ENCODE assay signal across 17 cellular contexts in the genomic region with DNA sequence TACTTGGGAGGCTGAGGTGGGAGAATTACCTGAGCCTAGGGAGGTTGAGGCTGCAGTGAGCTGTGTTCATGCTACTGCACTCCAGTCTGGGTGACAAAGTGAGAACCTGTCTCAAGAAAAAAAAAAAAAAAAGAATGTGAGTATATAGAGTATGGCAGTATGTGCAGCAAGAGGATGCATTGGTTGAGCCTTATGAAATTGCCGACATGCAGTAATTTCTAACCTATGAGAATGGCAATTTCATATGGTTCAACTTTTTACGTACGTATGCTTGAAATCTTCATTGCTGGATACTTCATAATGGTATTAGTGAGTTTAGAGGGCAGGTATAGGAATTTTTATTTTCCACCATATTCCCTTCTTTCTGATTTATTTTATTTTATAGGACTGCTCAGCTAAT. TPM values are rescaled to one million over a fixed set of nuclear protein-coding genes. Genes with fewer than 3 reads are reported as not detected.
DNase-seq lines count a peak whose midpoint lies in the region; ATAC-seq and TF ChIP-seq lines count a peak whose summit lies in the region.
"Had no signal": no experiment of that assay in that cellular context is flagged by ENCODE, and none has a peak within 500 bp of the region (broad histone marks: within the 10 kb centered on the region; RNA-seq: fewer than 3 reads in every experiment).

No MANE protein-coding gene starts in this region.

- H3K9me3 ChIP-seq in GM23248 (ENCODE audit: low read depth) (no peaks in the 10 kb centered on the region), PC-9 (ENCODE audit: insufficient read depth, low read depth) (no peaks in the 10 kb centered on the region), mesenchymal stem cell (ENCODE audit: control insufficient read depth, low read length) (no peaks in the 10 kb centered on the region)
- no peaks in the 10 kb centered on the region for H3K9me3 ChIP-seq in CD4-positive, alpha-beta T cell (ENCODE audit: control insufficient read depth, low read length)
- H3K9me3 ChIP-seq: BLaER1 treated with 17β-estradiol and CSF1 and Interleukin-3, amounts not matched to agents 10 nM and 100 nM had no signal

- H3F3A ChIP-seq in GM23248 (ENCODE audit: insufficient read depth) (peaks cover 18% of the 10 kb centered on the region; the same call in 1 of the 2 replicates), PC-9 (ENCODE audit: insufficient read depth, low read depth) (peaks cover 3% of the 10 kb centered on the region; the same call in 1 of the 2 replicates)

- H4K8ac ChIP-seq in mesenchymal stem cell (ENCODE audit: low read length), result no peak overlapping the region

- H3K4ac ChIP-seq in mesenchymal stem cell (ENCODE audit: low read depth in 1 of 2, low read length in 2 of 2), result no peak overlapping the region

- BruUV-seq in PC-9 (replicated peaks; lab: Mats Ljungman, UMichigan), result no TSS peak

- peaks cover 16% of the 10 kb centered on the region for H3K27me3 Mint-ChIP-seq in activated T-cell treated with anti-CD3 and anti-CD28 coated beads, Interleukin-2, amount 50 U/mL, for 72 hours (ENCODE audit: low read depth)
- no peaks in the 10 kb centered on the region for H3K27me3 Mint-ChIP-seq in activated T-cell treated with anti-CD3 and anti-CD28 coated beads, Interleukin-2, amount 50 U/mL, for 24 hours
- H3K27me3 Mint-ChIP-seq in CD4-positive, alpha-beta T cell, result no peaks in the 10 kb centered on the region

- TF ChIP-seq CTCF in PC-9 (conservative IDR thresholded peaks at IDR 0.05), result no peak
- TF ChIP-seq CTCF in CD4-positive, alpha-beta T cell (IDR thresholded peaks at IDR 0.05), result no peak

- peaks cover 2% of the 10 kb centered on the region for H3K79me1 ChIP-seq in mesenchymal stem cell (replicated peaks; ENCODE audit: low read length, poor library complexity, severe bottlenecking)

- 85 to 86% methylated on average over 3 of the region's 3 CpGs for WGBS in GM23248 (ENCODE audit: low coverage in 1 of 2, low lambda C conversion rate in 2 of 2, missing lambda C conversion rate in 2 of 2), 2 experiments
- 94% methylated on average over 1 of the region's 3 CpGs for WGBS in mesenchymal stem cell

- H3K18ac ChIP-seq in mesenchymal stem cell (ENCODE audit: low read depth in 1 of 2, low read length in 2 of 2), result no peak overlapping the region

- no peak overlapping the region for H2BK12ac ChIP-seq in mesenchymal stem cell (ENCODE audit: low read length in 2 of 2)

- peak overlapping the region; percentile 86 for H3K4me2 ChIP-seq in GM23248 (ENCODE audit: unreplicated experiment)
- peak overlapping the region; percentile 9; the same call in 1 of the 2 replicates for H3K4me2 ChIP-seq in PC-9
- no peak overlapping the region for H3K4me2 ChIP-seq in mesenchymal stem cell (ENCODE audit: low read length, poor library complexity, severe bottlenecking)
- H3K4me2 ChIP-seq: BLaER1 treated with 17β-estradiol and CSF1 and Interleukin-3, amounts not matched to agents 10 nM and 100 nM had no signal

- H2AFZ ChIP-seq in GM23248 (peak overlapping the region; percentile 50), PC-9 (no peak overlapping the region), mesenchymal stem cell (ENCODE audit: low read depth, low read length) (no peak overlapping the region)

- no peak overlapping the region for H3K14ac ChIP-seq in mesenchymal stem cell (ENCODE audit: low read length in 2 of 2)

- H3K27ac Mint-ChIP-seq in activated T-cell treated with anti-CD3 and anti-CD28 coated beads, Interleukin-2, amount 50 U/mL, for 72 hours, result peak overlapping the region; percentile 44
- H3K27ac Mint-ChIP-seq in activated T-cell treated with anti-CD3 and anti-CD28 coated beads, Interleukin-2, amount 50 U/mL, for 24 hours, result no peak overlapping the region
- H3K27ac Mint-ChIP-seq in CD4-positive, alpha-beta T cell, result no peak overlapping the region
- H3K27ac Mint-ChIP-seq: CD4-positive, CD25-positive, alpha-beta regulatory T cell; H9 had no signal

- H3K36me3 Mint-ChIP-seq in activated T-cell treated with anti-CD3 and anti-CD28 coated beads, Interleukin-2, amount 50 U/mL, for 72 hours (ENCODE audit: insufficient read depth in 2 of 2), result no peaks in the 10 kb centered on the region
- H3K36me3 Mint-ChIP-seq in activated T-cell treated with anti-CD3 and anti-CD28 coated beads, Interleukin-2, amount 50 U/mL, for 24 hours (ENCODE audit: low read depth), result peaks cover 4% of the 10 kb centered on the region
- peaks cover 6% of the 10 kb centered on the region for H3K36me3 Mint-ChIP-seq in CD4-positive, alpha-beta T cell (ENCODE audit: low read depth)
- H3K36me3 Mint-ChIP-seq: CD4-positive, CD25-positive, alpha-beta regulatory T cell had no signal

- H3K9me3 Mint-ChIP-seq in activated T-cell treated with anti-CD3 and anti-CD28 coated beads, Interleukin-2, amount 50 U/mL, for 72 hours, result no peaks in the 10 kb centered on the region
- no peaks in the 10 kb centered on the region for H3K9me3 Mint-ChIP-seq in activated T-cell treated with anti-CD3 and anti-CD28 coated beads, Interleukin-2, amount 50 U/mL, for 24 hours
- no peaks in the 10 kb centered on the region for H3K9me3 Mint-ChIP-seq in CD4-positive, alpha-beta T cell
- H3K9me3 Mint-ChIP-seq: CD4-positive, CD25-positive, alpha-beta regulatory T cell; H9 had no signal

- H3K27me3 ChIP-seq in GM23248 (replicated peaks; ENCODE audit: insufficient read depth) (no peaks in the 10 kb centered on the region), PC-9 (ENCODE audit: insufficient read depth, low read depth) (no peaks in the 10 kb centered on the region), mesenchymal stem cell (ENCODE audit: control insufficient read depth in 1 of 2, insufficient read depth in 1 of 2, low read length in 2 of 2) (no peaks in the 10 kb centered on the region)
- H3K27me3 ChIP-seq in CD4-positive, alpha-beta T cell (ENCODE audit: control insufficient read depth, insufficient read depth, low read length), result no peaks in the 10 kb centered on the region
- H3K27me3 ChIP-seq: BLaER1 treated with 17β-estradiol and CSF1 and Interleukin-3, amounts not matched to agents 10 nM and 100 nM had no signal

- peak overlapping the region; percentile 90 for H3K27ac ChIP-seq in GM23248
- no peak overlapping the region for H3K27ac ChIP-seq in PC-9
- H3K27ac ChIP-seq in mesenchymal stem cell (ENCODE audit: low read length, poor library complexity, severe bottlenecking), result no peak overlapping the region
- no peak overlapping the region for H3K27ac ChIP-seq in CD4-positive, alpha-beta T cell (ENCODE audit: low read depth, low read length)
- H3K27ac ChIP-seq: BLaER1 treated with 17β-estradiol and CSF1 and Interleukin-3, amounts not matched to agents 10 nM and 100 nM had no signal

- no peak for DNase-seq in activated T-cell treated with anti-CD3 and anti-CD28 coated beads, Interleukin-2, amount 50 U/mL, for 72 hours
- no peak for DNase-seq in activated T-cell treated with anti-CD3 and anti-CD28 coated beads, Interleukin-2, amount 50 U/mL, for 24 hours
- no peak for DNase-seq in GM23248
- DNase-seq in PC-9, result no peak
- no peak for DNase-seq in mesenchymal stem cell
- DNase-seq in hippocampal formation (lab: John Stamatoyannopoulos, UW), result no peak
- DNase-seq in activated CD4-positive, alpha-beta T cell treated with anti-CD3 and anti-CD28 coated beads, Interleukin-2, amount 50 U/mL, for 1 hour, result no peak
- no peak for DNase-seq in CD4-positive, alpha-beta T cell
- DNase-seq: 8988T; ACHN; Calu3; CD4-positive, CD25-positive, alpha-beta regulatory T cell; DMS 273 treated with DMSO at 0.1 percent for 48 hours; GOT3; H9 had no signal

- no peak for ATAC-seq in activated T-cell treated with anti-CD3 and anti-CD28 coated beads, Interleukin-2, amount 50 U/mL, for 72 hours (replicated peaks in 1 of 2)
- ATAC-seq in CD4-positive, alpha-beta T cell (ENCODE audit: poor library complexity), result no peak
- ATAC-seq: GM12878 had no signal

- CTCF ChIA-PET in PC-9 (lab: Charles Lee), result interaction anchor here (0.6 kb wide), 1 partner anchor 242 kb away, joined by 7 read pairs; a partner anchor contains a TSS
- CTCF ChIA-PET in CD4-positive, alpha-beta T cell (lab: Charles Lee), result interaction anchor here (1.1 kb wide), 2 partner anchors 9 to 66 kb away, joined by 3 to 5 read pairs; a partner anchor contains a TSS

- H3K4me1 Mint-ChIP-seq in activated T-cell treated with anti-CD3 and anti-CD28 coated beads, Interleukin-2, amount 50 U/mL, for 72 hours (ENCODE audit: low read depth), result peaks cover 18% of the 10 kb centered on the region
- peaks cover 13% of the 10 kb centered on the region for H3K4me1 Mint-ChIP-seq in activated T-cell treated with anti-CD3 and anti-CD28 coated beads, Interleukin-2, amount 50 U/mL, for 24 hours (ENCODE audit: low read depth)
- H3K4me1 Mint-ChIP-seq in CD4-positive, alpha-beta T cell (ENCODE audit: low read depth), result peaks cover 13% of the 10 kb centered on the region

- H3K23ac ChIP-seq in mesenchymal stem cell (ENCODE audit: low read length in 2 of 2), result no peak overlapping the region

- H3K9me2 ChIP-seq in GM23248 (ENCODE audit: insufficient read depth) (no peaks in the 10 kb centered on the region), PC-9 (ENCODE audit: insufficient read depth) (no peaks in the 10 kb centered on the region)

- no peaks in the 10 kb centered on the region for H4K20me1 ChIP-seq in GM23248 (ENCODE audit: insufficient read depth)
- no peaks in the 10 kb centered on the region for H4K20me1 ChIP-seq in PC-9 (ENCODE audit: insufficient read depth)

- peak overlapping the region; percentile 48 for H3K4me3 ChIP-seq in GM23248
- H3K4me3 ChIP-seq in PC-9, result no peak overlapping the region
- H3K4me3 ChIP-seq in mesenchymal stem cell (ENCODE audit: insufficient read depth in 1 of 2, low read depth in 1 of 2, low read length in 2 of 2), result peak overlapping the region in 1 of 2 experiments; percentile 16
- H3K4me3 ChIP-seq: BLaER1 treated with 17β-estradiol and CSF1 and Interleukin-3, amounts not matched to agents 10 nM and 100 nM; GM12878 had no signal

- POLR2A ChIA-PET in PC-9 (lab: Charles Lee; ENCODE audit: unreplicated experiment), result interaction anchor here (0.6 kb wide), 1 partner anchor 15 kb away, joined by 4 read pairs; no protein-coding TSS in a partner anchor
- POLR2A ChIA-PET in CD4-positive, alpha-beta T cell (lab: Charles Lee), result no interaction called here

- H3K9ac ChIP-seq in GM23248 (peak overlapping the region; percentile 46), mesenchymal stem cell (ENCODE audit: low read length) (peak overlapping the region; percentile 81)
- H3K9ac ChIP-seq: BLaER1 treated with 17β-estradiol and CSF1 and Interleukin-3, amounts not matched to agents 10 nM and 100 nM had no signal

- H2BK120ac ChIP-seq in mesenchymal stem cell (ENCODE audit: low read depth, low read length), result no peak overlapping the region

- no peak overlapping the region for H2BK5ac ChIP-seq in mesenchymal stem cell (ENCODE audit: low read depth, low read length, poor library complexity, severe bottlenecking)

- H2BK15ac ChIP-seq in mesenchymal stem cell (ENCODE audit: low read depth, poor library complexity, severe bottlenecking), result no peak overlapping the region

- intact Hi-C loops in PC-9 (cut with micrococcal nuclease; ENCODE audit: unreplicated experiment), result no loop called here
- intact Hi-C loops in CD4-positive, alpha-beta T cell (cut with DNase I, micrococcal nuclease), result loop anchor here in 1 of 2 experiments (1.0 to 5.0 kb wide), 3 partner anchors 20 to 523 kb away; a partner anchor contains a TSS

- in situ Hi-C loops in GM23248 (cut with MboI), result no loop called here

- H3K36me3 ChIP-seq in GM23248 (ENCODE audit: low read depth) (no peaks in the 10 kb centered on the region), PC-9 (ENCODE audit: low read depth) (no peaks in the 10 kb centered on the region), mesenchymal stem cell (ENCODE audit: control insufficient read depth in 1 of 2, insufficient read depth in 2 of 2, low read depth in 1 of 2, low read length in 2 of 2) (no peaks in the 10 kb centered on the region)
- H3K36me3 ChIP-seq: BLaER1 treated with 17β-estradiol and CSF1 and Interleukin-3, amounts not matched to agents 10 nM and 100 nM had no signal

- H2AK5ac ChIP-seq in mesenchymal stem cell (ENCODE audit: low read length, severe bottlenecking), result no peak overlapping the region

- H3K79me2 ChIP-seq in GM23248 (ENCODE audit: insufficient read depth), result peaks cover 1% of the 10 kb centered on the region
- peaks cover 3% of the 10 kb centered on the region for H3K79me2 ChIP-seq in PC-9 (ENCODE audit: low read depth)

- H3K4me1 ChIP-seq in GM23248 (ENCODE audit: insufficient read depth), result peaks cover 18% of the 10 kb centered on the region
- H3K4me1 ChIP-seq in PC-9 (replicated peaks; ENCODE audit: insufficient read depth), result peaks cover 4% of the 10 kb centered on the region; the same call in 1 of the 2 replicates
- H3K4me1 ChIP-seq in mesenchymal stem cell (ENCODE audit: control insufficient read depth, insufficient read depth, low read depth, low read length), result peaks cover 4% of the 10 kb centered on the region

- H3K4me3 Mint-ChIP-seq in activated T-cell treated with anti-CD3 and anti-CD28 coated beads, Interleukin-2, amount 50 U/mL, for 72 hours, result no peak overlapping the region
- H3K4me3 Mint-ChIP-seq in activated T-cell treated with anti-CD3 and anti-CD28 coated beads, Interleukin-2, amount 50 U/mL, for 24 hours, result no peak overlapping the region
- H3K4me3 Mint-ChIP-seq in CD4-positive, alpha-beta T cell, result no peak overlapping the region
- H3K4me3 Mint-ChIP-seq: CD4-positive, CD25-positive, alpha-beta regulatory T cell; H9 had no signal

- no peak overlapping the region for H4K91ac ChIP-seq in mesenchymal stem cell (ENCODE audit: low read length)

RNA-seq across cellular contexts. Expression of a gene that starts 4.6 kb away (rescaled TPM):
- 10 to 100 TPM; 30.3 to 35.7 TPM for total RNA-seq in activated T-cell treated with anti-CD3 and anti-CD28 coated beads, Interleukin-2, amount 50 U/mL, for 72 hours
- total RNA-seq in GM23248 (2014; rRNA removed; shearing (Covaris generic)), result 17.1 and 18.2 TPM in 2 replicates
- 22.6 and 23.0 TPM in 2 replicates for polyA plus RNA-seq in GM23248 (2016; fragmentation: Nextera tagmentation; extraction: Ambion mirVana)
- 33.7 TPM in 2 replicates for total RNA-seq in PC-9 (2021)
- 38.9 TPM for polyA plus RNA-seq in mesenchymal stem cell (2013, experiment 1 of 2)
- 43.0 TPM for polyA plus RNA-seq in mesenchymal stem cell (2013, experiment 2 of 2)
- total RNA-seq in CD4-positive, alpha-beta T cell, result 10 to 100 TPM; 81.2 to 83.8 TPM
